In the genomic region with DNA sequence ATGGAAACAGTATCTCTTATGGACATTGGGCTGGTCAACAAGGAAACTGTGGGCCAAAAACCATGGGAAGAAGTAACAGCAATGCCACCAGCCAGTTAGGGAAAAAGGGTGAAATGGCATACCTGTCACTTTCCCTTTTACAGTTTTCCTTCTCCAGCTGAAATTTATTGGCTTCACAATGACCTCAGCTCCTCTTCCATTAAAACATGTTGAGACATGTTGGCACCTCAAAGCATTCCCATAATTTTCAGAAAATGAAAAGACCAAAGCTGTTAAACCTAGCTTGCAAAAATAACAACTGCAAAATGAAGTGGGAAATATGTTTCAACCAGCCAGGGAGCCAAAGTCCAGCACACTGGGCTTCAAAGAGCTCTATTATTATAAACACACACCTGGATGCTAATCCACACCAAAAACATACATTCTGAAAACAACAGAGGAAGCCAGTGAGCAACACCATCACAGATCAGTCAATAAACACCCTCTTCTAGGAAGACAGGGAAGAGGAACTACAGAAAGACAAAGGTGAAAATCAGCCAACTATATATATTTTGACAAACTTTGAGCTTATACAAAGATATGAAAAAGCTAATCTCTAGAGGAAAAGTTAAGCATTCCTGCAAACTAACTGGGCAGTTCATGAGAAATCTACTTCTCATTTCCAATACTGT, we compare ENCODE assay signal across 1 cellular context.
TF ChIP-seq lines count a peak whose summit lies in the region.

No MANE protein-coding gene starts in this region.

TF ChIP-seq in HEK293, 187 proteins besides CTCF, POLR2A, EP300 and RAD21 (continued from another document):
- TF ChIP-seq OSR2 (tag by site-specific recombination; IDR thresholded peaks at IDR 0.05), result 0 out of 2 replicates have a peak, but pooled peaks have one; percentile 8
- TF ChIP-seq HOXD13 (CRISPR knock-in tag; IDR thresholded peaks at IDR 0.05; ENCODE audit: borderline replicate concordance), result 0 out of 2 replicates have a peak, but pooled peaks have one; percentile 17
